ENCODE assay signal across 1 cellular context in genomic region chr3:13587442-13587841, GRCh38.
A peak's percentile ranks its signal among the peaks of the same experiment; 100 is the strongest.
TF ChIP-seq lines count a peak whose summit lies in the region.

No MANE protein-coding gene starts in this region.

TF ChIP-seq in K562, 482 proteins besides CTCF, POLR2A, EP300 and RAD21:
- peak; percentile 83 for TF ChIP-seq PRDM10 (IDR thresholded peaks at IDR 0.05; ENCODE audit: partially characterized antibody)
- TF ChIP-seq CBFA2T2 (conservative IDR thresholded peaks at IDR 0.05): peak; percentile 38
- peak; percentile 31; the same call in 1 of the 2 replicates for TF ChIP-seq TAL1 (IDR thresholded peaks at IDR 0.05)
- TF ChIP-seq, protein P1, sequence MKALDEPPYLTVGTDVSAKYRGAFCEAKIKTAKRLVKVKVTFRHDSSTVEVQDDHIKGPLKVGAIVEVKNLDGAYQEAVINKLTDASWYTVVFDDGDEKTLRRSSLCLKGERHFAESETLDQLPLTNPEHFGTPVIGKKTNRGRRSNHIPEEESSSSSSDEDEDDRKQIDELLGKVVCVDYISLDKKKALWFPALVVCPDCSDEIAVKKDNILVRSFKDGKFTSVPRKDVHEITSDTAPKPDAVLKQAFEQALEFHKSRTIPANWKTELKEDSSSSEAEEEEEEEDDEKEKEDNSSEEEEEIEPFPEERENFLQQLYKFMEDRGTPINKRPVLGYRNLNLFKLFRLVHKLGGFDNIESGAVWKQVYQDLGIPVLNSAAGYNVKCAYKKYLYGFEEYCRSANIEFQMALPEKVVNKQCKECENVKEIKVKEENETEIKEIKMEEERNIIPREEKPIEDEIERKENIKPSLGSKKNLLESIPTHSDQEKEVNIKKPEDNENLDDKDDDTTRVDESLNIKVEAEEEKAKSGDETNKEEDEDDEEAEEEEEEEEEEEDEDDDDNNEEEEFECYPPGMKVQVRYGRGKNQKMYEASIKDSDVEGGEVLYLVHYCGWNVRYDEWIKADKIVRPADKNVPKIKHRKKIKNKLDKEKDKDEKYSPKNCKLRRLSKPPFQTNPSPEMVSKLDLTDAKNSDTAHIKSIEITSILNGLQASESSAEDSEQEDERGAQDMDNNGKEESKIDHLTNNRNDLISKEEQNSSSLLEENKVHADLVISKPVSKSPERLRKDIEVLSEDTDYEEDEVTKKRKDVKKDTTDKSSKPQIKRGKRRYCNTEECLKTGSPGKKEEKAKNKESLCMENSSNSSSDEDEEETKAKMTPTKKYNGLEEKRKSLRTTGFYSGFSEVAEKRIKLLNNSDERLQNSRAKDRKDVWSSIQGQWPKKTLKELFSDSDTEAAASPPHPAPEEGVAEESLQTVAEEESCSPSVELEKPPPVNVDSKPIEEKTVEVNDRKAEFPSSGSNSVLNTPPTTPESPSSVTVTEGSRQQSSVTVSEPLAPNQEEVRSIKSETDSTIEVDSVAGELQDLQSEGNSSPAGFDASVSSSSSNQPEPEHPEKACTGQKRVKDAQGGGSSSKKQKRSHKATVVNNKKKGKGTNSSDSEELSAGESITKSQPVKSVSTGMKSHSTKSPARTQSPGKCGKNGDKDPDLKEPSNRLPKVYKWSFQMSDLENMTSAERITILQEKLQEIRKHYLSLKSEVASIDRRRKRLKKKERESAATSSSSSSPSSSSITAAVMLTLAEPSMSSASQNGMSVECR (CRISPR knock-in tag; IDR thresholded peaks at IDR 0.05): no peak
- peak; percentile 29; the same call in 1 of the 2 replicates for TF ChIP-seq ARID1B (IDR thresholded peaks at IDR 0.05)
- TF ChIP-seq ZFP36 (IDR thresholded peaks at IDR 0.05; ENCODE audit: low read depth, low read length, partially characterized antibody): no peak
- TF ChIP-seq, protein P2, sequence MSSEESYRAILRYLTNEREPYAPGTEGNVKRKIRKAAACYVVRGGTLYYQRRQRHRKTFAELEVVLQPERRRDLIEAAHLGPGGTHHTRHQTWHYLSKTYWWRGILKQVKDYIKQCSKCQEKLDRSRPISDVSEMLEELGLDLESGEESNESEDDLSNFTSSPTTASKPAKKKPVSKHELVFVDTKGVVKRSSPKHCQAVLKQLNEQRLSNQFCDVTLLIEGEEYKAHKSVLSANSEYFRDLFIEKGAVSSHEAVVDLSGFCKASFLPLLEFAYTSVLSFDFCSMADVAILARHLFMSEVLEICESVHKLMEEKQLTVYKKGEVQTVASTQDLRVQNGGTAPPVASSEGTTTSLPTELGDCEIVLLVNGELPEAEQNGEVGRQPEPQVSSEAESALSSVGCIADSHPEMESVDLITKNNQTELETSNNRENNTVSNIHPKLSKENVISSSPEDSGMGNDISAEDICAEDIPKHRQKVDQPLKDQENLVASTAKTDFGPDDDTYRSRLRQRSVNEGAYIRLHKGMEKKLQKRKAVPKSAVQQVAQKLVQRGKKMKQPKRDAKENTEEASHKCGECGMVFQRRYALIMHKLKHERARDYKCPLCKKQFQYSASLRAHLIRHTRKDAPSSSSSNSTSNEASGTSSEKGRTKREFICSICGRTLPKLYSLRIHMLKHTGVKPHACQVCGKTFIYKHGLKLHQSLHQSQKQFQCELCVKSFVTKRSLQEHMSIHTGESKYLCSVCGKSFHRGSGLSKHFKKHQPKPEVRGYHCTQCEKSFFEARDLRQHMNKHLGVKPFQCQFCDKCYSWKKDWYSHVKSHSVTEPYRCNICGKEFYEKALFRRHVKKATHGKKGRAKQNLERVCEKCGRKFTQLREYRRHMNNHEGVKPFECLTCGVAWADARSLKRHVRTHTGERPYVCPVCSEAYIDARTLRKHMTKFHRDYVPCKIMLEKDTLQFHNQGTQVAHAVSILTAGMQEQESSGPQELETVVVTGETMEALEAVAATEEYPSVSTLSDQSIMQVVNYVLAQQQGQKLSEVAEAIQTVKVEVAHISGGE (CRISPR knock-in tag; IDR thresholded peaks at IDR 0.05): 0 out of 6 replicates have a peak, but pooled peaks of 1 of the 3 experiments have one; percentile 21
- TF ChIP-seq ZNF75A (CRISPR knock-in tag; IDR thresholded peaks at IDR 0.05): no peak
- TF ChIP-seq GATA2 (CRISPR knock-in tag; IDR thresholded peaks at IDR 0.05): 0 out of 2 replicates have a peak, but pooled peaks have one; percentile 21
- no peak for TF ChIP-seq NR2C2 (CRISPR knock-in tag; IDR thresholded peaks at IDR 0.05)
- TF ChIP-seq NR2C2 (tag; IDR thresholded peaks at IDR 0.05): no peak
- TF ChIP-seq SPI1 (IDR thresholded peaks at IDR 0.05; ENCODE audit: borderline replicate concordance, low read depth, low read length): peak; percentile 62; the same call in 1 of the 2 replicates
- no peak for TF ChIP-seq HMGN3 (IDR thresholded peaks at IDR 0.05; ENCODE audit: borderline replicate concordance, extremely low read depth, insufficient read length, low read depth, low read length)
- TF ChIP-seq CBFA2T3 (IDR thresholded peaks at IDR 0.05): peak; percentile 67
- 0 out of 4 replicates have a peak, but pooled peaks of 1 of the 2 experiments have one; percentile 23 for TF ChIP-seq FOXK2 (conservative IDR thresholded peaks at IDR 0.05 in 1 of 2, IDR thresholded peaks at IDR 0.05 in 1 of 2; ENCODE audit: low read depth in 2 of 2)
- peak; percentile 58; the same call in 1 of the 2 replicates for TF ChIP-seq TEAD4 (IDR thresholded peaks at IDR 0.05; ENCODE audit: low read length)
- TF ChIP-seq TEAD4 (CRISPR knock-in tag; IDR thresholded peaks at IDR 0.05; ENCODE audit: borderline replicate concordance): no peak
- TF ChIP-seq ATF7 (IDR thresholded peaks at IDR 0.05): peak; percentile 15; the same call in 1 of the 2 replicates
- TF ChIP-seq TCF3 (CRISPR knock-in tag; IDR thresholded peaks at IDR 0.05): peak; percentile 30; the same call in 1 of the 2 replicates
